8 cellular contexts compared by ENCODE assay signal in genomic region chr1:1511533-1512285, GRCh38. TPM values are rescaled to one million over a fixed set of nuclear protein-coding genes. Genes with fewer than 3 reads are reported as not detected.
DNase-seq lines count a peak whose midpoint lies in the region; ATAC-seq and TF ChIP-seq lines count a peak whose summit lies in the region.

Gene ATAD3A (plus strand): TSS chr1:1512162. CDS start chr1:1512269, 107 bp downstream.

- H3K27me3 Mint-ChIP-seq in activated T-cell treated with anti-CD3 and anti-CD28 coated beads, Interleukin-2, amount 50 U/mL, for 24 hours: no peaks in the 10 kb centered on the region

- H3K36me3 Mint-ChIP-seq in activated T-cell treated with anti-CD3 and anti-CD28 coated beads, Interleukin-2, amount 50 U/mL, for 24 hours (ENCODE audit: low read depth): peaks cover 35% of the 10 kb centered on the region

- H3K4me3 Mint-ChIP-seq in activated T-cell treated with anti-CD3 and anti-CD28 coated beads, Interleukin-2, amount 50 U/mL, for 24 hours: peak within 1 kb of the TSS; percentile 85

- peak within 1 kb of the TSS; percentile 79 for H3K4me3 ChIP-seq in KMS-11 (IDR thresholded peaks at IDR 0.05; ENCODE audit: insufficient read depth, low read depth, low read length)
- peak within 1 kb of the TSS; percentile 74 to 81 for H3K4me3 ChIP-seq in Panc1 (ENCODE audit: low read depth in 2 of 2, low read length in 2 of 2)
- H3K4me3 ChIP-seq in mucosa of stomach (ENCODE audit: low read length): peak within 1 kb of the TSS; percentile 67

- H3K4me1 ChIP-seq in KMS-11 (ENCODE audit: low read depth, poor library complexity, severe bottlenecking): peaks cover 12% of the 10 kb centered on the region
- peaks cover 6% of the 10 kb centered on the region for H3K4me1 ChIP-seq in Panc1 (ENCODE audit: control insufficient read depth, insufficient read depth, low read length)
- peaks cover 4% of the 10 kb centered on the region for H3K4me1 ChIP-seq in mucosa of stomach (ENCODE audit: control insufficient read depth, insufficient read depth, low read length)

- POLR2A ChIA-PET in Panc1 (lab: Charles Lee): no interaction called here

- CTCF ChIA-PET in Panc1 (lab: Charles Lee): no interaction called here

- no peaks in the 10 kb centered on the region; the same call in 1 of the 2 replicates for H3K36me3 ChIP-seq in KMS-11 (ENCODE audit: insufficient read depth)
- H3K36me3 ChIP-seq in Panc1 (ENCODE audit: control insufficient read depth, insufficient read depth, low read length): no peaks in the 10 kb centered on the region
- no peaks in the 10 kb centered on the region for H3K36me3 ChIP-seq in mucosa of stomach (ENCODE audit: control insufficient read depth, insufficient read depth, low read length)

- ATAC-seq in GM21786 (IDR thresholded peaks at IDR 0.05; ENCODE audit: unreplicated experiment) (peak; percentile 90), Panc1 (peak; percentile 95)

- TF ChIP-seq CTCF in KMS-11 (conservative IDR thresholded peaks at IDR 0.05; ENCODE audit: low read depth, low read length): no peak
- no peak for TF ChIP-seq CTCF in Panc1 (IDR thresholded peaks at IDR 0.05)

- peak within 1 kb of the TSS; percentile 53 for H2AFZ ChIP-seq in KMS-11 (ENCODE audit: low read depth)

- no TSS peak for BruUV-seq in Panc1 (replicated peaks; lab: Mats Ljungman, UMichigan)

- no peaks in the 10 kb centered on the region for H4K20me1 ChIP-seq in KMS-11 (ENCODE audit: insufficient read depth)

- H3K79me2 ChIP-seq in KMS-11 (ENCODE audit: insufficient read depth, low read depth): peaks cover 46% of the 10 kb centered on the region

- in situ Hi-C loops in Panc1 (cut with HindIII; ENCODE audit: low pct_unique_long_range_greater_than_20kb, low sequenced_read_pairs): no loop called here

- peak; percentile 90 for TF ChIP-seq POLR2A in erythroblast (IDR thresholded peaks at IDR 0.05; ENCODE audit: low read length)

- H3K27ac ChIP-seq in KMS-11: peak within 1 kb of the TSS; percentile 96
- peak within 1 kb of the TSS; percentile 95 for H3K27ac ChIP-seq in Panc1 (ENCODE audit: low read length)

- H3K27me3 ChIP-seq in KMS-11 (ENCODE audit: insufficient read depth, low read depth) (no peaks in the 10 kb centered on the region), Panc1 (ENCODE audit: control insufficient read depth, insufficient read depth, low read length) (no peaks in the 10 kb centered on the region), mucosa of stomach (ENCODE audit: control insufficient read depth, insufficient read depth, low read length) (no peaks in the 10 kb centered on the region)

- H3K27ac Mint-ChIP-seq in activated T-cell treated with anti-CD3 and anti-CD28 coated beads, Interleukin-2, amount 50 U/mL, for 24 hours: peak within 1 kb of the TSS; percentile 93

- H3K9me3 Mint-ChIP-seq in activated T-cell treated with anti-CD3 and anti-CD28 coated beads, Interleukin-2, amount 50 U/mL, for 24 hours: no peaks in the 10 kb centered on the region

- peak within 1 kb of the TSS; percentile 89 for H3K4me2 ChIP-seq in KMS-11

- H3K9me3 ChIP-seq in Panc1 (ENCODE audit: control insufficient read depth, insufficient read depth, low read depth, low read length) (no peaks in the 10 kb centered on the region), mucosa of stomach (ENCODE audit: control insufficient read depth, low read length) (no peaks in the 10 kb centered on the region)

- DNase-seq in DMS79 treated with DMSO at 0.1 percent for 48 hours (lab: John Stamatoyannopoulos, UW) (peak; percentile 93), Panc1 (ENCODE audit: low read depth, low spot score) (peak; percentile 82), erythroblast (lab: John Stamatoyannopoulos, UW) (peak; percentile 98 to 99)
- peak; percentile 97 for DNase-seq in activated T-cell treated with anti-CD3 and anti-CD28 coated beads, Interleukin-2, amount 50 U/mL, for 24 hours
- DNase-seq in stimulated activated CD8-positive, alpha-beta memory T cell treated with anti-CD3 and anti-CD28 coated beads, Interleukin-4, amount 100 ng/mL, for 48 hours: peak; percentile 98

- peak within 1 kb of the TSS; percentile 97 for H3K9ac ChIP-seq in KMS-11
- peak within 1 kb of the TSS; percentile 84 for H3K9ac ChIP-seq in mucosa of stomach (ENCODE audit: low read length)

- peaks cover 15% of the 10 kb centered on the region for H3K4me1 Mint-ChIP-seq in activated T-cell treated with anti-CD3 and anti-CD28 coated beads, Interleukin-2, amount 50 U/mL, for 24 hours (ENCODE audit: low read depth)

- intact Hi-C loops in Panc1 (cut with micrococcal nuclease; ENCODE audit: unreplicated experiment): no loop called here

RNA-seq across cellular contexts. Expression of gene ATAD3A, which starts in this region (rescaled TPM):
- total RNA-seq in Panc1 (2021; ENCODE audit: unreplicated experiment): 57.5 TPM
- 57.5 TPM for polyA plus RNA-seq in Panc1 (2012; ENCODE audit: insufficient read length)

Comparison
In these comparisons a context has a peak if more than half of its experiments do, and no peak if none do; other contexts are left out.
1. Peak in every context shown above with its lines: DNase-seq, ATAC-seq, H3K4me3 ChIP-seq and H3K27ac ChIP-seq.